Comparison of ENCODE assay signal across 8 cellular contexts in genomic region chr4:118669220-118669619, GRCh38. TPM values are rescaled to one million over a fixed set of nuclear protein-coding genes. Genes with fewer than 3 reads are reported as not detected.
DNase-seq lines count a peak whose midpoint lies in the region; ATAC-seq lines count a peak whose summit lies in the region.
"Not testable (repeated sequence)": the region's sequence is repeated elsewhere in the genome, so short reads cannot be mapped to it uniquely, and the experiment has no call there.

No MANE protein-coding gene starts in this region.

- not testable (repeated sequence) for H3K4me1 Mint-ChIP-seq in T-helper 17 cell

- H3K36me3 Mint-ChIP-seq in T-helper 17 cell (ENCODE audit: low read depth), result not testable (repeated sequence)

- H3K4me2 ChIP-seq in neuronal stem cell (ENCODE audit: insufficient read depth, low read length, poor library complexity, severe bottlenecking), result not testable (repeated sequence)

- not testable (repeated sequence) for H3K9me3 ChIP-seq in T-helper 17 cell (ENCODE audit: control insufficient read depth, low read length, poor library complexity, severe bottlenecking); neuronal stem cell (replicated peaks in 1 of 2; ENCODE audit: control insufficient read depth in 2 of 2, insufficient read depth in 1 of 2, low read depth in 1 of 2, low read length in 2 of 2)

- not testable (repeated sequence) for H3K4me3 Mint-ChIP-seq in T-helper 17 cell

- no CpG with 5 or more reads among the region's 1 CpG for WGBS in neuronal stem cell (ENCODE audit: extremely low coverage in 2 of 2, insufficient read length in 2 of 2, insufficient replicate concordance in 1 of 2), 2 donors

- H4K91ac ChIP-seq in neuronal stem cell (ENCODE audit: low read depth, low read length, poor library complexity), result not testable (repeated sequence)

- H3K27ac ChIP-seq in neuronal stem cell (replicated peaks; ENCODE audit: low read length), result not testable (repeated sequence)

- H2BK12ac ChIP-seq in neuronal stem cell (ENCODE audit: low read length), result not testable (repeated sequence)

- H2AFZ ChIP-seq in neuronal stem cell (ENCODE audit: low read length), result not testable (repeated sequence)

- H2AK5ac ChIP-seq in neuronal stem cell (ENCODE audit: low read depth, low read length), result not testable (repeated sequence)

- not testable (repeated sequence) for H3K79me1 ChIP-seq in neuronal stem cell (ENCODE audit: low read depth, low read length)

- H3K9ac ChIP-seq in neuronal stem cell (ENCODE audit: low read depth, low read length, poor library complexity), result not testable (repeated sequence)

- H3K14ac ChIP-seq in neuronal stem cell (ENCODE audit: low read length), result not testable (repeated sequence)

- not testable (repeated sequence) for H3K27me3 Mint-ChIP-seq in T-helper 17 cell

- H2BK120ac ChIP-seq in neuronal stem cell (ENCODE audit: low read depth, low read length), result not testable (repeated sequence)

- ATAC-seq in T-helper 17 cell, result not testable (repeated sequence)

- H3K36me3 ChIP-seq in neuronal stem cell (replicated peaks in 1 of 2; ENCODE audit: control insufficient read depth in 2 of 2, insufficient read depth in 2 of 2, low read length in 2 of 2), result not testable (repeated sequence)

- not testable (repeated sequence) for H3K18ac ChIP-seq in neuronal stem cell (ENCODE audit: low read length)

- not testable (repeated sequence) for H3K4me1 ChIP-seq in neuronal stem cell (ENCODE audit: control insufficient read depth in 2 of 2, insufficient read depth in 1 of 2, low read depth in 1 of 2, low read length in 2 of 2)

- DNase-seq in COLO829 (ENCODE audit: low spot score), result peak; percentile 42
- peak; percentile 24 to 39 for DNase-seq in Kasumi-1 (lab: John Stamatoyannopoulos, UW)
- peak; percentile 10 to 16 (median 16) for DNase-seq in T-helper 17 cell
- DNase-seq in activated T-helper 1 cell treated with anti-CD3 and anti-CD28 coated beads, Interleukin-2, amount 50 U/mL, for 16 hours (ENCODE audit: low read depth in 1 of 2, low spot score in 1 of 2), result peak; percentile 3 to 6
- peak; percentile 29 to 77 for DNase-seq in dermis microvascular lymphatic vessel endothelial cell (ENCODE audit: low read depth in 2 of 2)
- peak; percentile 91 for DNase-seq in iPS DF 4.7 (ENCODE audit: extremely low read depth, low spot score)
- DNase-seq in neuronal stem cell (ENCODE audit: low spot score), result peak; percentile 76
- DNase-seq in stromal cell of bone marrow (ENCODE audit: low read depth), result peak; percentile 44

- not testable (repeated sequence) for H2BK15ac ChIP-seq in neuronal stem cell (ENCODE audit: low read length)

- H3K4ac ChIP-seq in neuronal stem cell (ENCODE audit: low read length), result not testable (repeated sequence)

- H3K23ac ChIP-seq in neuronal stem cell (ENCODE audit: low read depth, low read length, poor library complexity), result not testable (repeated sequence)

- H4K8ac ChIP-seq in neuronal stem cell (ENCODE audit: low read depth, low read length), result not testable (repeated sequence)

- not testable (repeated sequence) for H3K27me3 ChIP-seq in neuronal stem cell (ENCODE audit: control insufficient read depth in 3 of 3, insufficient read depth in 3 of 3, low read depth in 1 of 3, low read length in 3 of 3)

- H2BK5ac ChIP-seq in neuronal stem cell (ENCODE audit: low read length), result not testable (repeated sequence)

- H3K4me3 ChIP-seq in neuronal stem cell (ENCODE audit: low read length in 2 of 2), result not testable (repeated sequence)

- not testable (repeated sequence) for H3K27ac Mint-ChIP-seq in T-helper 17 cell

RNA-seq across cellular contexts. Expression of gene METTL14, which starts 16.0 kb away (rescaled TPM):
- total RNA-seq in T-helper 17 cell (10 to 100 TPM; 49.1 to 51.3 TPM), dermis microvascular lymphatic vessel endothelial cell (11.2 and 12.5 TPM in 2 replicates)
- polyA plus RNA-seq in neuronal stem cell (2013, experiment 1 of 2), result 25.0 TPM
- 22.3 TPM for polyA plus RNA-seq in neuronal stem cell (2013, experiment 2 of 2)

Comparison
In these comparisons a context has a peak if more than half of its experiments do, and no peak if none do; other contexts are left out.
1. DNase-seq: peak in every context shown above with its lines; median percentile 91 in iPS DF 4.7; 76 in neuronal stem cell; 53 in dermis microvascular lymphatic vessel endothelial cell; 44 in stromal cell of bone marrow; 42 in COLO829; 32 in Kasumi-1; 16 in T-helper 17 cell; 4 in activated T-helper 1 cell treated with anti-CD3 and anti-CD28 coated beads, Interleukin-2, amount 50 U/mL, for 16 hours.